ENCODE assay signal across 1 cellular context in the genomic region with DNA sequence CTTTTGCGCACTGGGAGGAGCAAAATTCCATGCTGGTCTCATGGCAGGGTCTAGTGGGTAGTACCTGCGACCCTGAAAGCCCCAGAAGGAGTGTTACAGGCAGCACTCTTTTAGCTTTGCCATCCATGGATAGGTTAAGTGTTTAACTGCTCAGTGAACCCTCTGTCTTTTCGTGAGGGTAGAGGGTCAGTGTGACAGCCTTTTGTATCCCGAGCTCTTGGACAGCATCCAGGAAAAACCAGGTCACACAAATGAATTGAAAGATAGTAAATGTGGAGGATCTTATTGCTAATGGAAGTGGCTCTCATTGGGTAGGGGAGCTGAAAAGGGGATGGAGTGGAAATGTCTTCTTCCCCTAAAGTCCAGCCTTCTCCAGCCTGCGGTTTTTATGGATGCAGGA.
TF ChIP-seq lines count a peak whose summit lies in the region.

No MANE protein-coding gene starts in this region.

TF ChIP-seq in HepG2, 621 proteins besides CTCF, POLR2A, EP300 and RAD21 (continued from another document):
- TF ChIP-seq, protein P1, sequence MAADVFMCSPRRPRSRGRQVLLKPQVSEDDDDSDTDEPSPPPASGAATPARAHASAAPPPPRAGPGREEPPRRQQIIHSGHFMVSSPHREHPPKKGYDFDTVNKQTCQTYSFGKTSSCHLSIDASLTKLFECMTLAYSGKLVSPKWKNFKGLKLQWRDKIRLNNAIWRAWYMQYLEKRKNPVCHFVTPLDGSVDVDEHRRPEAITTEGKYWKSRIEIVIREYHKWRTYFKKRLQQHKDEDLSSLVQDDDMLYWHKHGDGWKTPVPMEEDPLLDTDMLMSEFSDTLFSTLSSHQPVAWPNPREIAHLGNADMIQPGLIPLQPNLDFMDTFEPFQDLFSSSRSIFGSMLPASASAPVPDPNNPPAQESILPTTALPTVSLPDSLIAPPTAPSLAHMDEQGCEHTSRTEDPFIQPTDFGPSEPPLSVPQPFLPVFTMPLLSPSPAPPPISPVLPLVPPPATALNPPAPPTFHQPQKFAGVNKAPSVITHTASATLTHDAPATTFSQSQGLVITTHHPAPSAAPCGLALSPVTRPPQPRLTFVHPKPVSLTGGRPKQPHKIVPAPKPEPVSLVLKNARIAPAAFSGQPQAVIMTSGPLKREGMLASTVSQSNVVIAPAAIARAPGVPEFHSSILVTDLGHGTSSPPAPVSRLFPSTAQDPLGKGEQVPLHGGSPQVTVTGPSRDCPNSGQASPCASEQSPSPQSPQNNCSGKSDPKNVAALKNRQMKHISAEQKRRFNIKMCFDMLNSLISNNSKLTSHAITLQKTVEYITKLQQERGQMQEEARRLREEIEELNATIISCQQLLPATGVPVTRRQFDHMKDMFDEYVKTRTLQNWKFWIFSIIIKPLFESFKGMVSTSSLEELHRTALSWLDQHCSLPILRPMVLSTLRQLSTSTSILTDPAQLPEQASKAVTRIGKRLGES (CRISPR knock-in tag; IDR thresholded peaks at IDR 0.05; ENCODE audit: borderline replicate concordance) = no peak
- no peak for TF ChIP-seq GLI4 (CRISPR knock-in tag; IDR thresholded peaks at IDR 0.05; ENCODE audit: borderline replicate concordance)
- TF ChIP-seq NR3C1 (CRISPR knock-in tag; IDR thresholded peaks at IDR 0.05) = no peak
- no peak for TF ChIP-seq SP1 (IDR thresholded peaks at IDR 0.05)
- TF ChIP-seq SP1 (CRISPR knock-in tag; IDR thresholded peaks at IDR 0.05) = no peak
